Comparison of ENCODE assay signal across 9 cellular contexts in genomic region chr14:30656190-30656632, GRCh38. TPM values are rescaled to one million over a fixed set of nuclear protein-coding genes. Genes with fewer than 3 reads are reported as not detected.
A peak's percentile ranks its signal among the peaks of the same experiment; 100 is the strongest.
DNase-seq lines count a peak whose midpoint lies in the region; ATAC-seq and TF ChIP-seq lines count a peak whose summit lies in the region.
"Had no signal": no experiment of that assay in that cellular context is flagged by ENCODE, and none has a peak within 500 bp of the region (broad histone marks: within the 10 kb centered on the region; RNA-seq: fewer than 3 reads in every experiment).

No MANE protein-coding gene starts in this region.

- peaks cover 9% of the 10 kb centered on the region for H3K79me2 ChIP-seq in osteoblast (ENCODE audit: insufficient read depth, low read length)

- ATAC-seq in GM18867 (IDR thresholded peaks at IDR 0.05; ENCODE audit: unreplicated experiment) (no peak), GM21528 (IDR thresholded peaks at IDR 0.05; ENCODE audit: low FRiP score, unreplicated experiment) (no peak)
- ATAC-seq: activated naive CD4-positive, alpha-beta T cell treated with anti-CD3 and anti-CD28 coated beads, Interleukin-2, amount 50 U/mL, for 72 hours had no signal

- H3K4me1 ChIP-seq in osteoblast (ENCODE audit: insufficient read depth, low read length): no peaks in the 10 kb centered on the region

- no peaks in the 10 kb centered on the region for H3K27me3 ChIP-seq in osteoblast (ENCODE audit: insufficient read depth, low read length)

- peaks cover 6% of the 10 kb centered on the region for H4K20me1 ChIP-seq in osteoblast (ENCODE audit: insufficient read depth, low read length)

- H3K36me3 ChIP-seq in osteoblast (ENCODE audit: insufficient read depth, low read length): peaks cover 65% of the 10 kb centered on the region

- H3K9me3 ChIP-seq in osteoblast (ENCODE audit: low read depth, low read length): no peaks in the 10 kb centered on the region

- H2AFZ ChIP-seq in osteoblast (ENCODE audit: low read length): no peak overlapping the region

- peak overlapping the region; percentile 17 for H3K27ac ChIP-seq in osteoblast (ENCODE audit: low read depth, low read length)

- no peak overlapping the region for H3K4me2 ChIP-seq in osteoblast (ENCODE audit: insufficient read depth, low read length)

- peak; percentile 66 for TF ChIP-seq CTCF in fibroblast of villous mesenchyme (IDR thresholded peaks at IDR 0.05; ENCODE audit: insufficient read depth, low read depth, low read length)
- peak; percentile 81 for TF ChIP-seq CTCF in osteoblast (IDR thresholded peaks at IDR 0.05; ENCODE audit: extremely low read depth, low read depth, low read length)

- H3K4me3 ChIP-seq in fibroblast of villous mesenchyme (ENCODE audit: low read depth, low read length): no peak overlapping the region
- H3K4me3 ChIP-seq in osteoblast (ENCODE audit: insufficient read depth, low read length): no peak overlapping the region

- peak; percentile 37 for DNase-seq in NCI-H510A treated with DMSO at 0.1 percent for 48 hours (lab: John Stamatoyannopoulos, UW)
- DNase-seq in NCI-H510A (lab: John Stamatoyannopoulos, UW): no peak
- DNase-seq in Kasumi-1 (lab: John Stamatoyannopoulos, UW): peak; percentile 45 to 51
- DNase-seq in activated CD4-positive, alpha-beta T cell treated with anti-CD3 and anti-CD28 coated beads, Interleukin-2, amount 50 U/mL, for 48 hours: peak; percentile 12 to 39
- DNase-seq in fibroblast of villous mesenchyme (ENCODE audit: low read depth): peak; percentile 44
- DNase-seq in osteoblast (ENCODE audit: insufficient read length, low spot score, missing footprints): no peak

RNA-seq across cellular contexts. Expression of gene SCFD1, which starts 34.1 kb away (rescaled TPM):
- total RNA-seq in fibroblast of villous mesenchyme (149 and 203 TPM in 2 replicates), osteoblast (136 and 141 TPM in 2 replicates)

Comparison
In these comparisons a context has a peak if more than half of its experiments do, and no peak if none do; other contexts are left out.
1. DNase-seq: peak in NCI-H510A treated with DMSO at 0.1 percent for 48 hours (single experiment), Kasumi-1 (2 of 2), activated CD4-positive, alpha-beta T cell treated with anti-CD3 and anti-CD28 coated beads, Interleukin-2, amount 50 U/mL, for 48 hours (2 of 2) and fibroblast of villous mesenchyme (single experiment); none in NCI-H510A (single experiment) and osteoblast (single experiment).